In the genomic region with DNA sequence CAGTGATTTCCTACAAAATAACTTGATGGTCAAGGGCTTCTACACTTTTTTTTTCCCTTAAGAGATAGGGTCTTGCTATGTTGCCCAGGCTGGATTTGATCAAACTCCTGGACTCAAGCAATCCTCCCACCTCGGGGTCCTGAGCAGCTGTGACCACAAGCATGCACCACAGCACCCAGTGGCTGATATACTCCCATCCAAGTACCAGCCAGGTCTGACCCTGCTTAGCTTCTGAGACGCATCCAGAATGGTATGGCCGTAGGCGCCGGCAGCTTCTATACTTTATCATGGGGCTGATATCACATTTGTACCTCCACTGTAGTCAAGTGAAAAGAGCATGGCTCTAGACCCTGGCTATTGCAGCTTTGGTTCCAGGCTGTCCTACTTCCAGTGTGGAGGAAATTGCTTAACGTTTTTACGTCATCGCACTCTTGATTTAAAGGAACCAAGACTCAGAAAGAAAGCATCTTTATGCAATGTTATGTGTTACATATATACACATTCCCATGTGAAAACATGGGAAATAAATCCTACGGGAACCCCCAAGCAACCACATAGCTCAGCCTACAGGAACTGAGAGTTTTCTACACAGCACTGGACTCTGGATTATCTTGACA, we compare ENCODE assay signal across 8 cellular contexts. TPM values are rescaled to one million over a fixed set of nuclear protein-coding genes. Genes with fewer than 3 reads are reported as not detected.
"Had no signal": no experiment of that assay in that cellular context is flagged by ENCODE, and none has a peak within 500 bp of the region (broad histone marks: within the 10 kb centered on the region; RNA-seq: fewer than 3 reads in every experiment).

No MANE protein-coding gene starts in this region.

- DNase-seq: activated naive CD4-positive, alpha-beta T cell treated with anti-CD3 and anti-CD28 coated beads for 36 hours; foreskin keratinocyte; pancreas; stimulated activated CD4-positive, alpha-beta T cell treated with anti-CD3 and anti-CD28 coated beads, Interleukin-2, amount 100 ng/mL, for 48 hours; thyroid gland; uterus had no signal

- H3K4me3 ChIP-seq: cardiac muscle cell, pancreas, thyroid gland, uterus had no signal

RNA-seq across cellular contexts. Expression of gene PDPN, which starts 39.5 kb away (rescaled TPM):
- total RNA-seq: activated naive CD4-positive, alpha-beta T cell treated with anti-CD3 and anti-CD28 coated beads for 36 hours; activated T-helper 2 cell treated with anti-CD3 and anti-CD28 coated beads, Interferon-gamma antibody, Interleukin-2, Interleukin-4, amounts not matched to agents 10 μg/mL and 5 μg/mL and 100 μg/mL, durations not matched to agents 14 hours and 24 hours and 36 hours had no signal
